16 cellular contexts compared by ENCODE assay signal in genomic region chr16:11232302-11232851, GRCh38. TPM values are rescaled to one million over a fixed set of nuclear protein-coding genes. Genes with fewer than 3 reads are reported as not detected.
DNase-seq lines count a peak whose midpoint lies in the region; ATAC-seq and TF ChIP-seq lines count a peak whose summit lies in the region.
"Had no signal": no experiment of that assay in that cellular context is flagged by ENCODE, and none has a peak within 500 bp of the region (broad histone marks: within the 10 kb centered on the region; RNA-seq: fewer than 3 reads in every experiment).

No MANE protein-coding gene starts in this region.

- peaks cover 0 to 8% (median 0%) of the 10 kb centered on the region in 11 experiments; a peak in 1 of 22 replicates for H3K27me3 ChIP-seq in BLaER1 treated with 17β-estradiol and CSF1 and Interleukin-3, amounts not matched to agents 10 nM and 100 nM
- H3K27me3 ChIP-seq in mucosa of rectum (ENCODE audit: control insufficient read depth in 2 of 2, insufficient read depth in 2 of 2, low read length in 2 of 2) = no peaks in the 10 kb centered on the region
- H3K27me3 ChIP-seq: ovary had no signal

- H3K4me3 Mint-ChIP-seq in activated T-helper 17 cell treated with anti-CD3 and anti-CD28 coated beads, Interleukin-2, amount 50 U/mL, for 72 hours = peak overlapping the region; percentile 77
- H3K4me3 Mint-ChIP-seq: WTC11 had no signal

- H3K4me2 ChIP-seq in BLaER1 treated with 17β-estradiol and CSF1 and Interleukin-3, amounts not matched to agents 10 nM and 100 nM = peak overlapping the region; percentile 70 to 97 (median 86)

- no peaks in the 10 kb centered on the region for H3K36me3 ChIP-seq in BLaER1 treated with 17β-estradiol and CSF1 and Interleukin-3, amounts not matched to agents 10 nM and 100 nM
- no peaks in the 10 kb centered on the region for H3K36me3 ChIP-seq in mucosa of rectum (ENCODE audit: control insufficient read depth in 2 of 2, insufficient read depth in 2 of 2, low read length in 2 of 2)
- H3K36me3 ChIP-seq: ovary, thoracic aorta had no signal

- H3K4me1 ChIP-seq in BLaER1 treated with 17β-estradiol and CSF1 and Interleukin-3, amounts not matched to agents 10 nM and 100 nM = peaks cover 47 to 75% (median 63%) of the 10 kb centered on the region in 10 experiments
- H3K4me1 ChIP-seq in mucosa of rectum (ENCODE audit: control insufficient read depth in 2 of 2, insufficient read depth in 2 of 2, low read length in 2 of 2) = peaks cover 5 to 6% of the 10 kb centered on the region in 2 donors

- peak overlapping the region; percentile 97 for H3K27ac Mint-ChIP-seq in activated T-helper 17 cell treated with anti-CD3 and anti-CD28 coated beads, Interleukin-2, amount 50 U/mL, for 72 hours
- H3K27ac Mint-ChIP-seq: WTC11 had no signal

- peaks cover 24% of the 10 kb centered on the region for H3K4me1 Mint-ChIP-seq in activated T-helper 17 cell treated with anti-CD3 and anti-CD28 coated beads, Interleukin-2, amount 50 U/mL, for 72 hours

- TF ChIP-seq CTCF in GM12865 (IDR thresholded peaks at IDR 0.05; ENCODE audit: insufficient read depth, low read depth, low read length, missing control alignments) = no peak

- no peaks in the 10 kb centered on the region for H3K9me3 Mint-ChIP-seq in activated T-helper 17 cell treated with anti-CD3 and anti-CD28 coated beads, Interleukin-2, amount 50 U/mL, for 72 hours
- H3K9me3 Mint-ChIP-seq: WTC11 had no signal

- no peaks in the 10 kb centered on the region for H3K27me3 Mint-ChIP-seq in activated T-helper 17 cell treated with anti-CD3 and anti-CD28 coated beads, Interleukin-2, amount 50 U/mL, for 72 hours

- H3K27ac ChIP-seq in BLaER1 treated with 17β-estradiol and CSF1 and Interleukin-3, amounts not matched to agents 10 nM and 100 nM = peak overlapping the region; percentile 46 to 80 (median 65); a peak in 19 of 22 replicates
- peak overlapping the region; percentile 38 to 70 for H3K27ac ChIP-seq in mucosa of rectum (ENCODE audit: low read depth in 2 of 2, low read length in 2 of 2)
- H3K27ac ChIP-seq: ovary, thoracic aorta had no signal

- no peaks in the 10 kb centered on the region for H3K36me3 Mint-ChIP-seq in activated T-helper 17 cell treated with anti-CD3 and anti-CD28 coated beads, Interleukin-2, amount 50 U/mL, for 72 hours (ENCODE audit: low read depth)
- H3K36me3 Mint-ChIP-seq: WTC11 had no signal

- DNase-seq in GM12865 (ENCODE audit: low read depth) = no peak
- no peak for DNase-seq in GDM1 (lab: John Stamatoyannopoulos, UW)
- DNase-seq in NCI-H1092 treated with DMSO at 0.1 percent for 48 hours (lab: John Stamatoyannopoulos, UW) = no peak
- DNase-seq: NCI-H1694, NCI-H524, ovary had no signal

- H4K20me1 ChIP-seq in BLaER1 treated with 17β-estradiol and CSF1 and Interleukin-3, amounts not matched to agents 10 nM and 100 nM = no peaks in the 10 kb centered on the region; a peak in 1 of 22 replicates

- H3K9me3 ChIP-seq in BLaER1 treated with 17β-estradiol and CSF1 and Interleukin-3, amounts not matched to agents 10 nM and 100 nM (replicated peaks in 1 of 11) = no peaks in the 10 kb centered on the region
- H3K9me3 ChIP-seq in mucosa of rectum (ENCODE audit: control insufficient read depth in 2 of 2, low read length in 2 of 2) = no peaks in the 10 kb centered on the region
- H3K9me3 ChIP-seq: ovary, thoracic aorta had no signal

- H3K9ac ChIP-seq in BLaER1 treated with 17β-estradiol and CSF1 and Interleukin-3, amounts not matched to agents 10 nM and 100 nM = peak overlapping the region; percentile 24 to 69 (median 64); a peak in 19 of 22 replicates
- peak overlapping the region in 1 of 2 donors; percentile 11 for H3K9ac ChIP-seq in mucosa of rectum (ENCODE audit: low read depth in 1 of 2, low read length in 2 of 2)

- no peak overlapping the region for H3K4me3 ChIP-seq in BLaER1 treated with 17β-estradiol and CSF1 and Interleukin-3, amounts not matched to agents 10 nM and 100 nM
- H3K4me3 ChIP-seq in GM12865 (ENCODE audit: low read depth, low read length) (peak overlapping the region; percentile 43; the same call in 1 of the 2 replicates), mucosa of rectum (ENCODE audit: low read length in 2 of 2) (no peak overlapping the region)
- H3K4me3 ChIP-seq: ovary had no signal

- no peak for ATAC-seq in activated T-helper 17 cell treated with anti-CD3 and anti-CD28 coated beads, Interleukin-2, amount 50 U/mL, for 72 hours (replicated peaks)
- ATAC-seq in HG03571 (IDR thresholded peaks at IDR 0.05; ENCODE audit: unreplicated experiment) (no peak), HG03457 (IDR thresholded peaks at IDR 0.05; ENCODE audit: unreplicated experiment) (no peak)

RNA-seq across cellular contexts. Expression of gene SOCS1, which starts 23.6 kb away (rescaled TPM):
- total RNA-seq in activated T-helper 17 cell treated with anti-CD3 and anti-CD28 coated beads, Interleukin-2, amount 50 U/mL, for 72 hours = 100 to 1,000 TPM in 1 of 2 donors, 10 to 100 TPM in 1; 89.7 to 124 TPM

RNA-seq across cellular contexts. Expression of gene TNP2, which starts 36.7 kb away (rescaled TPM):
- total RNA-seq in activated T-helper 17 cell treated with anti-CD3 and anti-CD28 coated beads, Interleukin-2, amount 50 U/mL, for 72 hours = not detected
- total RNA-seq: Daoy, frontal cortex, LHCN-M2, ovary, thoracic aorta, WTC11 had no signal

RNA-seq across cellular contexts. Expression of gene PRM3, which starts 41.1 kb away (rescaled TPM):
- not detected for total RNA-seq in activated T-helper 17 cell treated with anti-CD3 and anti-CD28 coated beads, Interleukin-2, amount 50 U/mL, for 72 hours
- total RNA-seq: Daoy, frontal cortex, LHCN-M2, ovary, thoracic aorta, WTC11 had no signal

RNA-seq across cellular contexts. Expression of gene PRM2, which starts 43.9 kb away (rescaled TPM):
- not detected for total RNA-seq in activated T-helper 17 cell treated with anti-CD3 and anti-CD28 coated beads, Interleukin-2, amount 50 U/mL, for 72 hours
- total RNA-seq: Daoy, frontal cortex, LHCN-M2, ovary, thoracic aorta, WTC11 had no signal

RNA-seq across cellular contexts. Expression of gene PRM1, which starts 48.8 kb away (rescaled TPM):
- not detected for total RNA-seq in activated T-helper 17 cell treated with anti-CD3 and anti-CD28 coated beads, Interleukin-2, amount 50 U/mL, for 72 hours
- total RNA-seq: Daoy, frontal cortex, LHCN-M2, ovary, thoracic aorta had no signal
